1 cellular context compared by ENCODE assay signal in the genomic region with DNA sequence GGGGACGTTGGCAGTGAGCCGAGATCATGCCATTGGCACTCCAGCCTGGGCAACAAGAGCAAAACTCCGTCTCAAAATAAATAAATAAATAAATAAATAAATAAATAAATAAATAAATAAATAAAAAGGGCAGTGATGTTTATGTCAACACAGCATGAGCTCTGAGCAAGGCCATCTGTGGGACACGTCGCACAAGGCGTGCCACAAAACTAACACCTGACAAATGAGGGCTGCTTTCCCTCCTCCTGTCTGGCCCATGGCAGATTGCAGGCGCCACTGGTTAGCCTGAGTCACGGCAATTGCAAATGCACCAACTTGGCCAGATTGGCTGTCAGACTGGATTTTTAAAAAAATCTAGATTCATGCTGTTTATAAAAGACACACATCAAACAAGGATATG.
A peak's percentile ranks its signal among the peaks of the same experiment; 100 is the strongest.
TF ChIP-seq lines count a peak whose summit lies in the region.

No MANE protein-coding gene starts in this region.

TF ChIP-seq in HEK293, 187 proteins besides CTCF, POLR2A, EP300 and RAD21 (continued from another document and continues in another):
- no peak for TF ChIP-seq ZBTB10 (tag by site-specific recombination; IDR thresholded peaks at IDR 0.05)
- no peak for TF ChIP-seq ZNF707 (tag by site-specific recombination; IDR thresholded peaks at IDR 0.05)
- no peak for TF ChIP-seq ZNF645 (tag by site-specific recombination; IDR thresholded peaks at IDR 0.05)
- peak; percentile 59; the same call in 1 of the 2 replicates for TF ChIP-seq ZNF664 (tag by site-specific recombination; IDR thresholded peaks at IDR 0.05)
- TF ChIP-seq ZNF292 (tag by site-specific recombination; IDR thresholded peaks at IDR 0.05; ENCODE audit: borderline replicate concordance, low read depth): 0 out of 2 replicates have a peak, but pooled peaks have one; percentile 59
- TF ChIP-seq ZNF280C (tag by site-specific recombination; IDR thresholded peaks at IDR 0.05): no peak
- no peak for TF ChIP-seq ZNF366 (tag by site-specific recombination; conservative IDR thresholded peaks at IDR 0.05)
- no peak for TF ChIP-seq GFI1B (tag by site-specific recombination; IDR thresholded peaks at IDR 0.05)
- TF ChIP-seq ZNF585B (tag by site-specific recombination; IDR thresholded peaks at IDR 0.05): no peak
- TF ChIP-seq ZNF354C (tag by site-specific recombination; IDR thresholded peaks at IDR 0.05; ENCODE audit: borderline replicate concordance, low read depth): 0 out of 2 replicates have a peak, but pooled peaks have one; percentile 11
- TF ChIP-seq, protein P1, sequence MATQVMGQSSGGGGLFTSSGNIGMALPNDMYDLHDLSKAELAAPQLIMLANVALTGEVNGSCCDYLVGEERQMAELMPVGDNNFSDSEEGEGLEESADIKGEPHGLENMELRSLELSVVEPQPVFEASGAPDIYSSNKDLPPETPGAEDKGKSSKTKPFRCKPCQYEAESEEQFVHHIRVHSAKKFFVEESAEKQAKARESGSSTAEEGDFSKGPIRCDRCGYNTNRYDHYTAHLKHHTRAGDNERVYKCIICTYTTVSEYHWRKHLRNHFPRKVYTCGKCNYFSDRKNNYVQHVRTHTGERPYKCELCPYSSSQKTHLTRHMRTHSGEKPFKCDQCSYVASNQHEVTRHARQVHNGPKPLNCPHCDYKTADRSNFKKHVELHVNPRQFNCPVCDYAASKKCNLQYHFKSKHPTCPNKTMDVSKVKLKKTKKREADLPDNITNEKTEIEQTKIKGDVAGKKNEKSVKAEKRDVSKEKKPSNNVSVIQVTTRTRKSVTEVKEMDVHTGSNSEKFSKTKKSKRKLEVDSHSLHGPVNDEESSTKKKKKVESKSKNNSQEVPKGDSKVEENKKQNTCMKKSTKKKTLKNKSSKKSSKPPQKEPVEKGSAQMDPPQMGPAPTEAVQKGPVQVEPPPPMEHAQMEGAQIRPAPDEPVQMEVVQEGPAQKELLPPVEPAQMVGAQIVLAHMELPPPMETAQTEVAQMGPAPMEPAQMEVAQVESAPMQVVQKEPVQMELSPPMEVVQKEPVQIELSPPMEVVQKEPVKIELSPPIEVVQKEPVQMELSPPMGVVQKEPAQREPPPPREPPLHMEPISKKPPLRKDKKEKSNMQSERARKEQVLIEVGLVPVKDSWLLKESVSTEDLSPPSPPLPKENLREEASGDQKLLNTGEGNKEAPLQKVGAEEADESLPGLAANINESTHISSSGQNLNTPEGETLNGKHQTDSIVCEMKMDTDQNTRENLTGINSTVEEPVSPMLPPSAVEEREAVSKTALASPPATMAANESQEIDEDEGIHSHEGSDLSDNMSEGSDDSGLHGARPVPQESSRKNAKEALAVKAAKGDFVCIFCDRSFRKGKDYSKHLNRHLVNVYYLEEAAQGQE (tag by site-specific recombination; IDR thresholded peaks at IDR 0.05): 0 out of 2 replicates have a peak, but pooled peaks have one; percentile 44
- no peak for TF ChIP-seq ZEB2 (tag by site-specific recombination; IDR thresholded peaks at IDR 0.05)
- no peak for TF ChIP-seq YY1 (tag by site-specific recombination; IDR thresholded peaks at IDR 0.05)
- TF ChIP-seq ZNF596 (tag by site-specific recombination; IDR thresholded peaks at IDR 0.05): no peak
- TF ChIP-seq ZNF558 (tag by site-specific recombination; IDR thresholded peaks at IDR 0.05): peak; percentile 72; the same call in 1 of the 2 replicates
- TF ChIP-seq HOXA7 (CRISPR knock-in tag; IDR thresholded peaks at IDR 0.05; ENCODE audit: borderline replicate concordance): no peak
- TF ChIP-seq ZBTB21 (tag by site-specific recombination; IDR thresholded peaks at IDR 0.05): 0 out of 2 replicates have a peak, but pooled peaks have one; percentile 23
- no peak for TF ChIP-seq ZNF768 (tag by site-specific recombination; IDR thresholded peaks at IDR 0.05)
- TF ChIP-seq ZNF426 (tag by site-specific recombination; IDR thresholded peaks at IDR 0.05): peak; percentile 87
- no peak for TF ChIP-seq ZNF76 (tag by site-specific recombination; IDR thresholded peaks at IDR 0.05; ENCODE audit: borderline replicate concordance, low read depth)
- TF ChIP-seq SCRT1 (tag by site-specific recombination; IDR thresholded peaks at IDR 0.05; ENCODE audit: borderline replicate concordance): no peak
- no peak for TF ChIP-seq SALL2 (tag by site-specific recombination; IDR thresholded peaks at IDR 0.05; ENCODE audit: borderline replicate concordance)
- TF ChIP-seq ZNF830 (tag by site-specific recombination; IDR thresholded peaks at IDR 0.05; ENCODE audit: low read depth): no peak
- no peak for TF ChIP-seq ZNF18 (tag by site-specific recombination; IDR thresholded peaks at IDR 0.05)
- TF ChIP-seq ZBTB11 (tag by site-specific recombination; conservative IDR thresholded peaks at IDR 0.05; ENCODE audit: low read depth): peak; percentile 56
- peak; percentile 64 for TF ChIP-seq ZNF623 (tag by site-specific recombination; IDR thresholded peaks at IDR 0.05)
- TF ChIP-seq, protein P2, sequence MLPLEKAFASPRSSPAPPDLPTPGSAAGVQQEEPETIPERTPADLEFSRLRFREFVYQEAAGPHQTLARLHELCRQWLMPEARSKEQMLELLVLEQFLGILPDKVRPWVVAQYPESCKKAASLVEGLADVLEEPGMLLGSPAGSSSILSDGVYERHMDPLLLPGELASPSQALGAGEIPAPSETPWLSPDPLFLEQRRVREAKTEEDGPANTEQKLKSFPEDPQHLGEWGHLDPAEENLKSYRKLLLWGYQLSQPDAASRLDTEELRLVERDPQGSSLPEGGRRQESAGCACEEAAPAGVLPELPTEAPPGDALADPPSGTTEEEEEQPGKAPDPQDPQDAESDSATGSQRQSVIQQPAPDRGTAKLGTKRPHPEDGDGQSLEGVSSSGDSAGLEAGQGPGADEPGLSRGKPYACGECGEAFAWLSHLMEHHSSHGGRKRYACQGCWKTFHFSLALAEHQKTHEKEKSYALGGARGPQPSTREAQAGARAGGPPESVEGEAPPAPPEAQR (tag by site-specific recombination; IDR thresholded peaks at IDR 0.05): no peak
- peak; percentile 57 for TF ChIP-seq ZNF529 (tag by site-specific recombination; IDR thresholded peaks at IDR 0.05; ENCODE audit: insufficient replicate concordance)
- TF ChIP-seq ZNF248 (tag by site-specific recombination; IDR thresholded peaks at IDR 0.05): no peak
- TF ChIP-seq KLF7 (tag by site-specific recombination; IDR thresholded peaks at IDR 0.05; ENCODE audit: borderline replicate concordance): no peak; the same call in 1 of the 2 replicates
- TF ChIP-seq ZNF549 (tag by site-specific recombination; IDR thresholded peaks at IDR 0.05): no peak
